9 cellular contexts compared by ENCODE assay signal in genomic region chr13:110644892-110645521, GRCh38. TPM values are rescaled to one million over a fixed set of nuclear protein-coding genes. Genes with fewer than 3 reads are reported as not detected.
DNase-seq lines count a peak whose midpoint lies in the region; ATAC-seq and TF ChIP-seq lines count a peak whose summit lies in the region.
"Had no signal": no experiment of that assay in that cellular context is flagged by ENCODE, and none has a peak within 500 bp of the region (broad histone marks: within the 10 kb centered on the region; RNA-seq: fewer than 3 reads in every experiment).

No MANE protein-coding gene starts in this region.

- no peaks in the 10 kb centered on the region for H3K4me1 ChIP-seq in upper lobe of right lung
- H3K4me1 ChIP-seq: A549 had no signal

- intact Hi-C loops in upper lobe of right lung (cut with DNase I): no loop called here

- TF ChIP-seq CTCF in fibroblast of mammary gland (conservative IDR thresholded peaks at IDR 0.05; ENCODE audit: control insufficient read depth, insufficient read depth, low read depth, low read length) (peak; percentile 3), upper lobe of right lung (IDR thresholded peaks at IDR 0.05) (peak; percentile 32)

- no peak overlapping the region for H3K4me3 Mint-ChIP-seq in activated CD8-positive, alpha-beta T cell treated with anti-CD3 and anti-CD28 coated beads, Interleukin-2, amount 10 ng/mL, durations not matched to agents 7 days and 5 days
- H3K4me3 Mint-ChIP-seq in natural killer cell treated with Interleukin-12 subunit alpha and Interleukin-12 subunit beta and Interleukin-15 and Interleukin-18, amount 100 ng/mL, for 72 hours: no peak overlapping the region

- H3K4me1 Mint-ChIP-seq in activated CD8-positive, alpha-beta T cell treated with anti-CD3 and anti-CD28 coated beads, Interleukin-2, amount 10 ng/mL, durations not matched to agents 7 days and 5 days (ENCODE audit: low read depth): peaks cover 11% of the 10 kb centered on the region
- H3K4me1 Mint-ChIP-seq in natural killer cell treated with Interleukin-12 subunit alpha and Interleukin-12 subunit beta and Interleukin-15 and Interleukin-18, amount 100 ng/mL, for 72 hours (ENCODE audit: low read depth in 2 of 2): peaks cover 0 to 3% of the 10 kb centered on the region in 2 donors

- no peak overlapping the region for H3K27ac ChIP-seq in upper lobe of right lung
- H3K27ac ChIP-seq: A549 had no signal

- no peaks in the 10 kb centered on the region for H3K9me3 Mint-ChIP-seq in activated CD8-positive, alpha-beta T cell treated with anti-CD3 and anti-CD28 coated beads, Interleukin-2, amount 10 ng/mL, durations not matched to agents 7 days and 5 days (ENCODE audit: insufficient read depth)
- no peaks in the 10 kb centered on the region for H3K9me3 Mint-ChIP-seq in natural killer cell treated with Interleukin-12 subunit alpha and Interleukin-12 subunit beta and Interleukin-15 and Interleukin-18, amount 100 ng/mL, for 72 hours

- no peak overlapping the region for H3K4me3 ChIP-seq in H7 (ENCODE audit: insufficient read depth, low read depth, low read length)
- H3K4me3 ChIP-seq in fibroblast of mammary gland (ENCODE audit: control insufficient read depth, low read depth, low read length): no peak overlapping the region
- no peak overlapping the region for H3K4me3 ChIP-seq in upper lobe of right lung
- H3K4me3 ChIP-seq: A549 had no signal

- DNase-seq in NCI-H748 (lab: John Stamatoyannopoulos, UW; ENCODE audit: unreplicated experiment) (peak; percentile 26), NCI-H748 treated with DMSO at 0.1 percent for 48 hours (lab: John Stamatoyannopoulos, UW) (no peak), H7 (peak; percentile 97), NCI-H128 (lab: John Stamatoyannopoulos, UW; ENCODE audit: unreplicated experiment) (peak; percentile 34), fibroblast of mammary gland (ENCODE audit: low read depth) (peak; percentile 59), upper lobe of right lung (peak; percentile 84)
- peak; percentile 80 for DNase-seq in activated CD8-positive, alpha-beta T cell treated with anti-CD3 and anti-CD28 coated beads, Interleukin-2, amount 10 ng/mL, durations not matched to agents 7 days and 5 days
- no peak for DNase-seq in natural killer cell treated with Interleukin-12 subunit alpha and Interleukin-12 subunit beta and Interleukin-15 and Interleukin-18, amount 100 ng/mL, for 72 hours (ENCODE audit: low spot score)

- H3K27ac Mint-ChIP-seq in activated CD8-positive, alpha-beta T cell treated with anti-CD3 and anti-CD28 coated beads, Interleukin-2, amount 10 ng/mL, durations not matched to agents 7 days and 5 days: peak overlapping the region; percentile 52
- H3K27ac Mint-ChIP-seq in natural killer cell treated with Interleukin-12 subunit alpha and Interleukin-12 subunit beta and Interleukin-15 and Interleukin-18, amount 100 ng/mL, for 72 hours: no peak overlapping the region

- no peaks in the 10 kb centered on the region for H3K9me3 ChIP-seq in upper lobe of right lung
- H3K9me3 ChIP-seq: A549 had no signal

- POLR2A ChIA-PET in activated CD8-positive, alpha-beta T cell treated with anti-CD3 and anti-CD28 coated beads, Interleukin-2, amount 10 ng/mL, durations not matched to agents 7 days and 5 days (lab: Charles Lee): interaction anchor here (0.9 to 1.3 kb wide), 3 partner anchors 68 to 269 kb away, joined by 3 to 9 read pairs (median 4); no protein-coding TSS in a partner anchor

- no peaks in the 10 kb centered on the region for H3K27me3 Mint-ChIP-seq in activated CD8-positive, alpha-beta T cell treated with anti-CD3 and anti-CD28 coated beads, Interleukin-2, amount 10 ng/mL, durations not matched to agents 7 days and 5 days (ENCODE audit: low read depth)
- no peaks in the 10 kb centered on the region for H3K27me3 Mint-ChIP-seq in natural killer cell treated with Interleukin-12 subunit alpha and Interleukin-12 subunit beta and Interleukin-15 and Interleukin-18, amount 100 ng/mL, for 72 hours

- ATAC-seq in activated CD8-positive, alpha-beta T cell treated with anti-CD3 and anti-CD28 coated beads, Interleukin-2, amount 10 ng/mL, durations not matched to agents 7 days and 5 days: peak; percentile 96
- peak; percentile 70 to 71 for ATAC-seq in natural killer cell treated with Interleukin-12 subunit alpha and Interleukin-12 subunit beta and Interleukin-15 and Interleukin-18, amount 100 ng/mL, for 72 hours
- peak; percentile 88 for ATAC-seq in upper lobe of right lung

- H3K27me3 ChIP-seq in H7 (ENCODE audit: control insufficient read depth, insufficient read depth, low read length) (no peaks in the 10 kb centered on the region), upper lobe of right lung (no peaks in the 10 kb centered on the region)

- CTCF ChIA-PET in activated CD8-positive, alpha-beta T cell treated with anti-CD3 and anti-CD28 coated beads, Interleukin-2, amount 10 ng/mL, durations not matched to agents 7 days and 5 days (lab: Charles Lee): interaction anchor here (0.6 to 1.5 kb wide), 19 partner anchors 10 to 268 kb away, joined by 3 to 9 read pairs (median 4); partner anchors contain the start of gene CARS2

- H3K36me3 ChIP-seq in H7 (replicated peaks; ENCODE audit: control insufficient read depth, insufficient read depth, low read length) (peaks cover 3% of the 10 kb centered on the region), upper lobe of right lung (peaks cover 59% of the 10 kb centered on the region)

- peaks cover 38% of the 10 kb centered on the region for H3K36me3 Mint-ChIP-seq in activated CD8-positive, alpha-beta T cell treated with anti-CD3 and anti-CD28 coated beads, Interleukin-2, amount 10 ng/mL, durations not matched to agents 7 days and 5 days (ENCODE audit: low read depth)
- no peaks in the 10 kb centered on the region for H3K36me3 Mint-ChIP-seq in natural killer cell treated with Interleukin-12 subunit alpha and Interleukin-12 subunit beta and Interleukin-15 and Interleukin-18, amount 100 ng/mL, for 72 hours

RNA-seq across cellular contexts. Expression of gene NAXD, which starts 29.7 kb away (rescaled TPM):
- 21.0 and 22.8 TPM in 2 replicates for total RNA-seq in H7 (2014; rRNA removed; shearing (Covaris generic))
- total RNA-seq in activated CD8-positive, alpha-beta T cell treated with anti-CD3 and anti-CD28 coated beads, Interleukin-2, amount 10 ng/mL, durations not matched to agents 7 days and 5 days: 10 to 100 TPM; 23.7 to 24.3 TPM
- 10 to 100 TPM; 20.7 to 31.9 TPM for total RNA-seq in natural killer cell treated with Interleukin-12 subunit alpha and Interleukin-12 subunit beta and Interleukin-15 and Interleukin-18, amount 100 ng/mL, for 72 hours
- 32.2 TPM for total RNA-seq in upper lobe of right lung

Comparison
In these comparisons a context has a peak if more than half of its experiments do, and no peak if none do; other contexts are left out.
1. DNase-seq: peak in NCI-H748 (single experiment), H7 (single experiment), NCI-H128 (single experiment), activated CD8-positive, alpha-beta T cell treated with anti-CD3 and anti-CD28 coated beads, Interleukin-2, amount 10 ng/mL, durations not matched to agents 7 days and 5 days (single experiment), fibroblast of mammary gland (single experiment) and upper lobe of right lung (single experiment); none in NCI-H748 treated with DMSO at 0.1 percent for 48 hours (single experiment) and natural killer cell treated with Interleukin-12 subunit alpha and Interleukin-12 subunit beta and Interleukin-15 and Interleukin-18, amount 100 ng/mL, for 72 hours (single experiment).
2. Peak in every context shown above with its lines, with median percentiles within 50 percentile points of each other: ATAC-seq.